In genomic region chr18:2518473-2518872, GRCh38 we compare ENCODE assay signal across 15 cellular contexts. TPM values are rescaled to one million over a fixed set of nuclear protein-coding genes. Genes with fewer than 3 reads are reported as not detected.
DNase-seq lines count a peak whose midpoint lies in the region; ATAC-seq and TF ChIP-seq lines count a peak whose summit lies in the region.
"Had no signal": no experiment of that assay in that cellular context is flagged by ENCODE, and none has a peak within 500 bp of the region (broad histone marks: within the 10 kb centered on the region; RNA-seq: fewer than 3 reads in every experiment).

No MANE protein-coding gene starts in this region.

- no peak overlapping the region for H3K9ac ChIP-seq in trophoblast cell (ENCODE audit: low read length)
- H3K9ac ChIP-seq: KMS-11 had no signal

- no peak overlapping the region for H3K18ac ChIP-seq in trophoblast cell (ENCODE audit: low read length)

- H2BK120ac ChIP-seq in trophoblast cell (ENCODE audit: insufficient read depth, low read length, poor library complexity): no peak overlapping the region

- no peak overlapping the region for H4K8ac ChIP-seq in trophoblast cell (ENCODE audit: low read depth, low read length)

- no peak for TF ChIP-seq CTCF in adrenal gland (IDR thresholded peaks at IDR 0.05)

- H3K79me2 ChIP-seq in trophoblast cell (ENCODE audit: control insufficient read depth, insufficient read depth, low read length, poor library complexity): no peaks in the 10 kb centered on the region

- TF ChIP-seq POLR2A in adrenal gland (IDR thresholded peaks at IDR 0.05): no peak

- intact Hi-C loops in right cardiac atrium (cut with DNase I) (no loop called here), adrenal gland (cut with DNase I) (no loop called here)

- no peak overlapping the region for H3K4ac ChIP-seq in trophoblast cell (ENCODE audit: low read depth, low read length)

- H4K12ac ChIP-seq in trophoblast cell (ENCODE audit: low read depth, low read length): no peak overlapping the region

- H3K79me1 ChIP-seq in trophoblast cell (ENCODE audit: low read length): no peaks in the 10 kb centered on the region

- H3K14ac ChIP-seq in trophoblast cell (ENCODE audit: low read length): no peak overlapping the region

- H3K36me3 ChIP-seq in trophoblast cell (ENCODE audit: control insufficient read depth in 1 of 2, insufficient read depth in 2 of 2, low read length in 2 of 2) (no peaks in the 10 kb centered on the region), adrenal gland (replicated peaks in 1 of 2) (no peaks in the 10 kb centered on the region)
- H3K36me3 ChIP-seq in effector memory CD4-positive, alpha-beta T cell (ENCODE audit: control insufficient read depth, insufficient read depth, low read length): no peaks in the 10 kb centered on the region

- H3K4me1 ChIP-seq in right cardiac atrium (ENCODE audit: control insufficient read depth, insufficient read depth, low read length) (peaks cover 4% of the 10 kb centered on the region), trophoblast cell (ENCODE audit: control insufficient read depth in 1 of 2, insufficient read depth in 2 of 2, low read length in 2 of 2) (peaks cover 2 to 3% of the 10 kb centered on the region in 2 experiments), adrenal gland (replicated peaks in 1 of 2) (no peaks in the 10 kb centered on the region)
- peaks cover 4% of the 10 kb centered on the region for H3K4me1 ChIP-seq in effector memory CD4-positive, alpha-beta T cell (ENCODE audit: control insufficient read depth, insufficient read depth, low read length, poor library complexity, severe bottlenecking)

- H3K27me3 ChIP-seq in right cardiac atrium (ENCODE audit: control insufficient read depth, insufficient read depth): no peaks in the 10 kb centered on the region
- H3K27me3 ChIP-seq in trophoblast cell (ENCODE audit: insufficient read depth, low read length): no peaks in the 10 kb centered on the region
- H3K27me3 ChIP-seq in effector memory CD4-positive, alpha-beta T cell (replicated peaks; ENCODE audit: control insufficient read depth, insufficient read depth, low read length, poor library complexity, severe bottlenecking): no peaks in the 10 kb centered on the region
- no peaks in the 10 kb centered on the region for H3K27me3 ChIP-seq in adrenal gland

- peak; percentile 68 to 84 for ATAC-seq in right cardiac atrium
- ATAC-seq: GM23338 had no signal

- no peaks in the 10 kb centered on the region for H3K9me3 ChIP-seq in right cardiac atrium (ENCODE audit: control insufficient read depth, low read length)
- no peaks in the 10 kb centered on the region for H3K9me3 ChIP-seq in trophoblast cell (ENCODE audit: insufficient read depth, low read depth, low read length)
- H3K9me3 ChIP-seq in effector memory CD4-positive, alpha-beta T cell (ENCODE audit: control insufficient read depth, low read length): no peaks in the 10 kb centered on the region
- H3K9me3 ChIP-seq in adrenal gland (replicated peaks in 1 of 3): no peaks in the 10 kb centered on the region

- no peak overlapping the region for H4K91ac ChIP-seq in trophoblast cell (ENCODE audit: low read depth, low read length)

- no peak overlapping the region for H3K23ac ChIP-seq in trophoblast cell (ENCODE audit: low read length)

- H3K27ac ChIP-seq in epithelial cell of prostate: peak overlapping the region; percentile 98
- peak overlapping the region; percentile 15 for H3K27ac ChIP-seq in right cardiac atrium (ENCODE audit: low read length)
- H3K27ac ChIP-seq in trophoblast cell (ENCODE audit: low read depth, low read length): no peak overlapping the region
- no peak overlapping the region for H3K27ac ChIP-seq in effector memory CD4-positive, alpha-beta T cell (ENCODE audit: insufficient read depth, low read length, poor library complexity, severe bottlenecking)
- no peak overlapping the region for H3K27ac ChIP-seq in adrenal gland
- H3K27ac ChIP-seq: C4-2B, KMS-11 had no signal

- H3K4me3 ChIP-seq in right cardiac atrium (ENCODE audit: low read length) (no peak overlapping the region), trophoblast cell (ENCODE audit: low read depth, low read length) (no peak overlapping the region), adrenal gland (no peak overlapping the region)
- H3K4me3 ChIP-seq in effector memory CD4-positive, alpha-beta T cell (ENCODE audit: insufficient read depth, low read depth, low read length, poor library complexity, severe bottlenecking): no peak overlapping the region
- H3K4me3 ChIP-seq: GM23338 had no signal

- no peak overlapping the region for H2BK5ac ChIP-seq in trophoblast cell (ENCODE audit: low read depth, low read length, poor library complexity)

- no peak overlapping the region for H3K4me2 ChIP-seq in trophoblast cell (ENCODE audit: low read length)
- H3K4me2 ChIP-seq: GM23338, KMS-11 had no signal

- no peak overlapping the region for H2AK5ac ChIP-seq in trophoblast cell (ENCODE audit: low read length)

- DNase-seq in OCI-M1 (lab: John Stamatoyannopoulos, UW) (peak; percentile 30), epithelial cell of prostate (ENCODE audit: low read depth, low spot score) (no peak), right cardiac atrium (peak in 2 of 3 donors; percentile 19 to 35), trophoblast cell (peak; percentile 83 to 91), adrenal gland (no peak)
- no peak for DNase-seq in effector memory CD4-positive, alpha-beta T cell
- DNase-seq in activated CD8-positive, alpha-beta memory T cell treated with anti-CD3 and anti-CD28 coated beads for 24 hours: no peak
- DNase-seq: DMS 273 treated with DMSO at 0.1 percent for 48 hours, NCI-H1436, NCI-H2029, NCI-H2171 treated with DMSO at 0.1 percent for 48 hours, NCI-H82 had no signal

- no peak overlapping the region for H2AFZ ChIP-seq in trophoblast cell (ENCODE audit: insufficient read depth, low read length, poor library complexity)
- H2AFZ ChIP-seq: GM23338 had no signal

- no peak overlapping the region for H2BK12ac ChIP-seq in trophoblast cell (ENCODE audit: low read length)

- WGBS in right cardiac atrium: 40% methylated on average over 5 of the region's 5 CpGs
- no CpG with 5 or more reads among the region's 5 CpGs for WGBS in trophoblast cell (ENCODE audit: extremely low coverage, insufficient coverage, insufficient read length)
- WGBS in adrenal gland, 4 donors: 67 to 91% (median 86%) methylated on average over 5 of the region's 5 CpGs

RNA-seq across cellular contexts. Expression of gene METTL4, which starts 52.8 kb away (rescaled TPM):
- total RNA-seq in right cardiac atrium (10 to 100 TPM in 2 of 4 donors, 1 to 10 TPM in 2; 6.3 to 10.8 (median 9.3) TPM), adrenal gland (1 to 10 TPM; 1.3 to 8.7 (median 5.6) TPM)
- polyA plus RNA-seq in right cardiac atrium (5.8 TPM), adrenal gland (1 to 10 TPM; 4.3 to 7.9 (median 6.1) TPM)
- 7.5 and 8.0 TPM in 2 replicates for polyA plus RNA-seq in trophoblast cell (2013)

RNA-seq across cellular contexts. Expression of gene NDC80, which starts 52.9 kb away (rescaled TPM):
- total RNA-seq in right cardiac atrium (1 to 10 TPM in 1 of 4 donors, under 1 TPM in 3; 0.17 to 1.1 (median 0.36) TPM), adrenal gland (1 to 10 TPM in 1 of 8 donors, under 1 TPM in 6, not detected in 1; 0.35 to 1.3 (median 0.79) TPM)
- polyA plus RNA-seq in right cardiac atrium (0.18 TPM), adrenal gland (1 to 10 TPM in 2 of 3 donors, under 1 TPM in 1; 0.71 to 1.7 (median 1.2) TPM)
- polyA plus RNA-seq in trophoblast cell (2013): 20.3 and 21.3 TPM in 2 replicates

Comparison
In these comparisons a context has a peak if more than half of its experiments do, and no peak if none do; other contexts are left out.
1. DNase-seq: peak in OCI-M1 (single experiment), right cardiac atrium (2 of 3) and trophoblast cell (2 of 2); none in epithelial cell of prostate (single experiment), effector memory CD4-positive, alpha-beta T cell (0 of 3), activated CD8-positive, alpha-beta memory T cell treated with anti-CD3 and anti-CD28 coated beads for 24 hours (single experiment) and adrenal gland (0 of 7).
2. H3K27ac ChIP-seq: peak in epithelial cell of prostate (single experiment) and right cardiac atrium (single experiment); none in trophoblast cell (single experiment), effector memory CD4-positive, alpha-beta T cell (single experiment) and adrenal gland (0 of 5).